Comparison of ENCODE assay signal across 20 cellular contexts in genomic region chrX:7828594-7828993, GRCh38. TPM values are rescaled to one million over a fixed set of nuclear protein-coding genes. Genes with fewer than 3 reads are reported as not detected.
DNase-seq lines count a peak whose midpoint lies in the region; ATAC-seq and TF ChIP-seq lines count a peak whose summit lies in the region.
"Had no signal": no experiment of that assay in that cellular context is flagged by ENCODE, and none has a peak within 500 bp of the region (broad histone marks: within the 10 kb centered on the region; RNA-seq: fewer than 3 reads in every experiment).

No MANE protein-coding gene starts in this region.

- H3K4me3 ChIP-seq in WERI-Rb-1 (ENCODE audit: low read depth, low read length) = no peak overlapping the region
- H3K4me3 ChIP-seq: heart left ventricle, upper lobe of right lung had no signal

- peaks cover 27% of the 10 kb centered on the region for H3K27me3 ChIP-seq in WERI-Rb-1 (ENCODE audit: insufficient read depth, low read depth, severe bottlenecking)
- H3K27me3 ChIP-seq: heart left ventricle, upper lobe of right lung had no signal

- no peaks in the 10 kb centered on the region for H3K9me3 ChIP-seq in WERI-Rb-1 (ENCODE audit: severe bottlenecking)
- H3K9me3 ChIP-seq: heart left ventricle, upper lobe of right lung had no signal

- H3K4me3 Mint-ChIP-seq in neural crest cell = no peak overlapping the region

- H3K4me1 Mint-ChIP-seq in neural crest cell = peaks cover 5% of the 10 kb centered on the region

- H3K36me3 Mint-ChIP-seq in neural crest cell (ENCODE audit: low read depth) = no peaks in the 10 kb centered on the region

- no peak overlapping the region for H3K27ac ChIP-seq in WERI-Rb-1
- H3K27ac ChIP-seq: heart left ventricle, parathyroid adenoma, upper lobe of right lung had no signal

- no peaks in the 10 kb centered on the region for H3K27me3 Mint-ChIP-seq in neural crest cell (ENCODE audit: low read depth)

- H3K27ac Mint-ChIP-seq in neural crest cell (ENCODE audit: unreplicated experiment) = no peak overlapping the region

- H3K36me3 ChIP-seq in WERI-Rb-1 = no peaks in the 10 kb centered on the region
- H3K36me3 ChIP-seq: heart left ventricle, upper lobe of right lung had no signal

- peak; percentile 55 for TF ChIP-seq CTCF in WERI-Rb-1 (IDR thresholded peaks at IDR 0.05; ENCODE audit: low read depth, low read length)
- TF ChIP-seq CTCF in neural crest cell (conservative IDR thresholded peaks at IDR 0.05) = peak; percentile 46

- peak; percentile 22 for DNase-seq in DMS 273 (lab: John Stamatoyannopoulos, UW; ENCODE audit: unreplicated experiment)
- no peak for DNase-seq in DMS 273 treated with DMSO at 0.1 percent for 48 hours (lab: John Stamatoyannopoulos, UW)
- peak; percentile 13 for DNase-seq in WERI-Rb-1
- DNase-seq in neural crest cell (ENCODE audit: low read depth, low spot score) = no peak
- no peak for DNase-seq in COLO829 (ENCODE audit: low spot score)
- no peak for DNase-seq in occipital lobe (lab: John Stamatoyannopoulos, UW)
- DNase-seq: 8988T; activated CD8-positive, alpha-beta memory T cell treated with anti-CD3 and anti-CD28 coated beads for 24 hours; activated naive CD4-positive, alpha-beta T cell treated with Interleukin-2 at 50 U/mL for 16 hours; Calu3; heart left ventricle; NCI-H2107; T1000; upper lobe of right lung had no signal

- ATAC-seq in HG02870 (IDR thresholded peaks at IDR 0.05; ENCODE audit: unreplicated experiment) (peak; percentile 52), GM18870 (IDR thresholded peaks at IDR 0.05; ENCODE audit: unreplicated experiment) (no peak)
- ATAC-seq: heart left ventricle, upper lobe of right lung had no signal

- H3K9me3 Mint-ChIP-seq in neural crest cell = no peaks in the 10 kb centered on the region

RNA-seq across cellular contexts. Expression of gene VCX, which starts 14.4 kb away (rescaled TPM):
- 0.28 TPM in 1 of 2 replicates, not detected in the other for total RNA-seq in neural crest cell
- not detected for total RNA-seq in occipital lobe
- total RNA-seq: bronchial epithelial cell, Calu3, heart left ventricle, lung microvascular endothelial cell, RPMI7951, upper lobe of right lung had no signal

Comparison
In these comparisons a context has a peak if more than half of its experiments do, and no peak if none do; other contexts are left out.
1. DNase-seq: peak in DMS 273 (single experiment) and WERI-Rb-1 (single experiment); none in DMS 273 treated with DMSO at 0.1 percent for 48 hours (single experiment), neural crest cell (single experiment), COLO829 (single experiment) and occipital lobe (single experiment).